12 cellular contexts compared by ENCODE assay signal in genomic region chr1:202577381-202577780, GRCh38.
A peak's percentile ranks its signal among the peaks of the same experiment; 100 is the strongest.
DNase-seq lines count a peak whose midpoint lies in the region; ATAC-seq and TF ChIP-seq lines count a peak whose summit lies in the region.
"Had no signal": no experiment of that assay in that cellular context is flagged by ENCODE, and none has a peak within 500 bp of the region (broad histone marks: within the 10 kb centered on the region; RNA-seq: fewer than 3 reads in every experiment).

No MANE protein-coding gene starts in this region.

- peaks cover 22% of the 10 kb centered on the region for H3K36me3 Mint-ChIP-seq in brain

- DNase-seq in iPS-NIHi11 (ENCODE audit: low spot score) (peak; percentile 29), stomach (no peak), NCI-H1048 (lab: John Stamatoyannopoulos, UW) (no peak), NCI-H524 treated with DMSO at 0.1 percent for 48 hours (lab: John Stamatoyannopoulos, UW) (no peak), NCI-H1092 (lab: John Stamatoyannopoulos, UW) (no peak)
- DNase-seq: activated gamma-delta T cell treated with Interleukin-2 at 50 U/mL for 16 hours, cortex of kidney, upper lobe of right lung had no signal

- peak overlapping the region in 3 of 5 experiments; percentile 91 to 95 (median 92) for H3K27ac Mint-ChIP-seq in brain

- TF ChIP-seq POLR2A in stomach (IDR thresholded peaks at IDR 0.05), result no peak

- no peaks in the 10 kb centered on the region for H3K9me3 Mint-ChIP-seq in brain
- H3K9me3 Mint-ChIP-seq: neural crest cell had no signal

- no peaks in the 10 kb centered on the region for H3K9me3 ChIP-seq in HUES64 (ENCODE audit: insufficient read depth, low read depth, low read length)
- no peaks in the 10 kb centered on the region for H3K9me3 ChIP-seq in stomach
- H3K9me3 ChIP-seq: upper lobe of right lung had no signal

- no peak for TF ChIP-seq EP300 in stomach (IDR thresholded peaks at IDR 0.05)

- WGBS in HUES64, result 48% methylated on average over 2 of the region's 2 CpGs
- 14 to 35% (median 20%) methylated on average over 2 of the region's 2 CpGs for WGBS in stomach, 5 donors

- peaks cover 70% of the 10 kb centered on the region for H3K4me1 Mint-ChIP-seq in brain

- peak overlapping the region in 1 of 5 experiments; percentile 30 for H3K4me3 Mint-ChIP-seq in brain
- H3K4me3 Mint-ChIP-seq: neural crest cell had no signal

- H3K27me3 ChIP-seq in HUES64 (ENCODE audit: insufficient read depth, low read length) (no peaks in the 10 kb centered on the region), stomach (no peaks in the 10 kb centered on the region)
- H3K27me3 ChIP-seq: upper lobe of right lung had no signal

- H3K36me3 ChIP-seq in HUES64 (ENCODE audit: insufficient read depth, low read length) (peaks cover 3% of the 10 kb centered on the region; the same call in 1 of the 2 replicates), stomach (peaks cover 13 to 58% (median 53%) of the 10 kb centered on the region in 4 donors)

- peaks cover 4% of the 10 kb centered on the region for H3K27me3 Mint-ChIP-seq in brain

- H3K4me1 ChIP-seq in HUES64 (ENCODE audit: insufficient read depth, low read length), result peaks cover 48% of the 10 kb centered on the region
- H3K4me1 ChIP-seq in stomach, result peaks cover 0 to 79% (median 42%) of the 10 kb centered on the region in 4 donors

- TF ChIP-seq CTCF in brain (conservative IDR thresholded peaks at IDR 0.05) (no peak), stomach (IDR thresholded peaks at IDR 0.05) (no peak)

- ATAC-seq in GM19324 (IDR thresholded peaks at IDR 0.05; ENCODE audit: low FRiP score, unreplicated experiment), result no peak

- no peak overlapping the region for H3K4me3 ChIP-seq in HUES64 (ENCODE audit: low read length)
- no peak overlapping the region for H3K4me3 ChIP-seq in stomach
- H3K4me3 ChIP-seq: upper lobe of right lung had no signal

- H3K27ac ChIP-seq in HUES64 (ENCODE audit: low read depth, low read length) (peak overlapping the region; percentile 66), stomach (peak overlapping the region in 4 of 5 donors; percentile 43 to 74 (median 72))
- H3K27ac ChIP-seq: upper lobe of right lung had no signal

- intact Hi-C loops in stomach (cut with DNase I; ENCODE audit: low total_unique reads), result no loop called here

- peak overlapping the region; percentile 29; the same call in 1 of the 2 replicates for H3K9ac ChIP-seq in HUES64 (ENCODE audit: low read depth, low read length)
